ENCODE assay signal across 8 cellular contexts in the genomic region with DNA sequence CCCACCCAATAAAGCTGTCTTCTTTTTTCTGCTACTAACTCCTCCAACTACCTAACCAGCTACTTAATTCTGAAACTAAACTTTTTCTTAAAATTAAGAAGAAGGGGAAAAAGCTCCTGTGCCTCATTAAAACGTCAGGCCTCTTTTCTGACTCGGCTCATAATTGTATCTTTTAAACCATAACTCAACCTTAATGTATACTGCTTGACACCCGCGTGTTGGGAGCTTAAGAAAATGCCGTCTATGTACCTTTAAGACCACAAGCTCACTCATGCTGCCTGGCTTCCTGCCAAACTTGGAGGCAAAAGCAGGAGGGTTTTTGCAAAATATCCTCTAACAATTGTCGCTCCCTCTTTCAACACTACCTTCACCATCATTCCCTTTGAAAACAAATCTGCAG. TPM values are rescaled to one million over a fixed set of nuclear protein-coding genes. Genes with fewer than 3 reads are reported as not detected.
DNase-seq lines count a peak whose midpoint lies in the region; ATAC-seq and TF ChIP-seq lines count a peak whose summit lies in the region.

No MANE protein-coding gene starts in this region.

- intact Hi-C loops in Calu3 (cut with micrococcal nuclease; ENCODE audit: unreplicated experiment) (loop anchor here (10.0 kb wide), 1 partner anchor 90 kb away; no protein-coding TSS in a partner anchor), PC-9 (cut with micrococcal nuclease; ENCODE audit: unreplicated experiment) (loop anchor here (10.0 kb wide), 1 partner anchor 1320 kb away; no protein-coding TSS in a partner anchor), lower leg skin (cut with DNase I; ENCODE audit: low total_unique reads) (no loop called here), testis (cut with DNase I; ENCODE audit: low total_unique reads) (no loop called here)

- TF ChIP-seq CTCF in Calu3 (IDR thresholded peaks at IDR 0.05; ENCODE audit: unreplicated experiment) (no peak), PC-9 (conservative IDR thresholded peaks at IDR 0.05) (no peak), lower leg skin (IDR thresholded peaks at IDR 0.05) (no peak), testis (IDR thresholded peaks at IDR 0.05) (no peak), GM10248 (IDR thresholded peaks at IDR 0.05; ENCODE audit: control extremely low read depth, extremely low read depth, low read depth, missing control alignments) (no peak)

- 6 to 10% methylated on average over 6 of the region's 6 CpGs for WGBS in lower leg skin, 2 donors
- 2 to 5% methylated on average over 6 of the region's 6 CpGs for WGBS in testis, 2 donors

- H3K4me3 Mint-ChIP-seq in Calu3 (ENCODE audit: low read depth, unreplicated experiment) = no peak overlapping the region

- no peak overlapping the region for H3K4me3 ChIP-seq in PC-9
- H3K4me3 ChIP-seq in lower leg skin (ENCODE audit: low read depth, poor library complexity, severe bottlenecking) = no peak overlapping the region
- H3K4me3 ChIP-seq in testis = peak overlapping the region; percentile 64 to 73

- H3K9me3 ChIP-seq in PC-9 (ENCODE audit: insufficient read depth, low read depth) (no peaks in the 10 kb centered on the region), testis (no peaks in the 10 kb centered on the region)

- H3F3A ChIP-seq in PC-9 (ENCODE audit: insufficient read depth, low read depth) = no peaks in the 10 kb centered on the region

- H3K36me3 ChIP-seq in PC-9 (ENCODE audit: low read depth) (no peaks in the 10 kb centered on the region), testis (ENCODE audit: low read depth, missing control alignments) (no peaks in the 10 kb centered on the region)

- peaks cover 4% of the 10 kb centered on the region for H3K36me3 Mint-ChIP-seq in Calu3 (ENCODE audit: insufficient read depth, unreplicated experiment)

- ATAC-seq in GM19328 (IDR thresholded peaks at IDR 0.05; ENCODE audit: unreplicated experiment) = no peak

- no peak overlapping the region for H3K27ac Mint-ChIP-seq in Calu3 (ENCODE audit: unreplicated experiment)

- no peaks in the 10 kb centered on the region for H3K79me2 ChIP-seq in PC-9 (ENCODE audit: low read depth)

- no peaks in the 10 kb centered on the region for H3K9me2 ChIP-seq in PC-9 (ENCODE audit: insufficient read depth)

- BruUV-seq in Calu3 (replicated peaks; lab: Mats Ljungman, UMichigan) (no TSS peak), PC-9 (replicated peaks; lab: Mats Ljungman, UMichigan) (no TSS peak)

- H3K4me1 ChIP-seq in PC-9 (replicated peaks; ENCODE audit: insufficient read depth) = no peaks in the 10 kb centered on the region
- H3K4me1 ChIP-seq in testis = peaks cover 17% of the 10 kb centered on the region

- H4K20me1 ChIP-seq in PC-9 (ENCODE audit: insufficient read depth) = no peaks in the 10 kb centered on the region

- H3K27ac ChIP-seq in PC-9 (no peak overlapping the region), testis (peak overlapping the region; percentile 93 to 95)

- peaks cover 20% of the 10 kb centered on the region for H3K4me1 Mint-ChIP-seq in Calu3 (ENCODE audit: low read depth, unreplicated experiment)

- no peaks in the 10 kb centered on the region for H3K9me3 Mint-ChIP-seq in Calu3 (ENCODE audit: low read depth, unreplicated experiment)

- CTCF ChIA-PET in Calu3 (lab: Charles Lee) (interaction anchor here (0.6 to 1.3 kb wide), 3 partner anchors 12 to 1364 kb away, joined by 3 to 7 read pairs (median 4); no protein-coding TSS in a partner anchor), PC-9 (lab: Charles Lee) (no interaction called here), GM10248 (lab: Yijun Ruan, JAX) (interaction anchor here (1.0 to 1.6 kb wide), 4 partner anchors 12 to 399 kb away, joined by 3 to 13 read pairs (median 6); no protein-coding TSS in a partner anchor)

- peaks cover 28% of the 10 kb centered on the region for H3K27me3 Mint-ChIP-seq in Calu3 (ENCODE audit: unreplicated experiment)

- no peak for TF ChIP-seq POLR2A in lower leg skin (IDR thresholded peaks at IDR 0.05)
- TF ChIP-seq POLR2A in testis (IDR thresholded peaks at IDR 0.05) = no peak

- 0 out of 2 replicates have a peak overlapping the region, but pooled peaks have one; percentile 52 for H2AFZ ChIP-seq in PC-9

- POLR2A ChIA-PET in PC-9 (lab: Charles Lee; ENCODE audit: unreplicated experiment) (no interaction called here), GM10248 (lab: Yijun Ruan, JAX) (no interaction called here)

- peaks cover 47% of the 10 kb centered on the region for H3K27me3 ChIP-seq in PC-9 (ENCODE audit: insufficient read depth, low read depth)
- H3K27me3 ChIP-seq in testis = no peaks in the 10 kb centered on the region

- DNase-seq in Calu3 (peak; percentile 71), HS-27A (ENCODE audit: low read depth) (peak; percentile 42), PC-9 (peak in 1 of 2 experiments; percentile 37), astrocyte of the hippocampus (ENCODE audit: low read depth, low spot score) (peak; percentile 65), lower leg skin (ENCODE audit: low spot score in 2 of 2) (peak; percentile 74 to 95), testis (peak; percentile 79), GM10248 (ENCODE audit: extremely low spot score) (no peak)

- peak overlapping the region; percentile 39 for H3K4me2 ChIP-seq in PC-9

RNA-seq across cellular contexts. Expression of gene EBF1, which starts 5.0 kb away (rescaled TPM):
- not detected in 2 replicates for total RNA-seq in Calu3 (2022)
- total RNA-seq in PC-9 (2021) = not detected in 2 replicates
- total RNA-seq in lower leg skin = 10 to 100 TPM in 2 of 4 donors, 1 to 10 TPM in 2; 3.7 to 16.5 (median 9.3) TPM
- 10 to 100 TPM; 18.8 to 23.5 TPM for total RNA-seq in testis
- 9.9 TPM for polyA plus RNA-seq in testis (ENCODE audit: insufficient read depth, low read depth, low replicate concordance)

Comparison
In these comparisons a context has a peak if more than half of its experiments do, and no peak if none do; other contexts are left out.
1. H3K4me3 ChIP-seq: peak in testis (2 of 2); none in PC-9 (single experiment) and lower leg skin (single experiment).
2. intact Hi-C loops: an anchor here in Calu3 (10.0 kb wide) and PC-9 (10.0 kb wide); none called in lower leg skin and testis.